18 cellular contexts compared by ENCODE assay signal in the genomic region with DNA sequence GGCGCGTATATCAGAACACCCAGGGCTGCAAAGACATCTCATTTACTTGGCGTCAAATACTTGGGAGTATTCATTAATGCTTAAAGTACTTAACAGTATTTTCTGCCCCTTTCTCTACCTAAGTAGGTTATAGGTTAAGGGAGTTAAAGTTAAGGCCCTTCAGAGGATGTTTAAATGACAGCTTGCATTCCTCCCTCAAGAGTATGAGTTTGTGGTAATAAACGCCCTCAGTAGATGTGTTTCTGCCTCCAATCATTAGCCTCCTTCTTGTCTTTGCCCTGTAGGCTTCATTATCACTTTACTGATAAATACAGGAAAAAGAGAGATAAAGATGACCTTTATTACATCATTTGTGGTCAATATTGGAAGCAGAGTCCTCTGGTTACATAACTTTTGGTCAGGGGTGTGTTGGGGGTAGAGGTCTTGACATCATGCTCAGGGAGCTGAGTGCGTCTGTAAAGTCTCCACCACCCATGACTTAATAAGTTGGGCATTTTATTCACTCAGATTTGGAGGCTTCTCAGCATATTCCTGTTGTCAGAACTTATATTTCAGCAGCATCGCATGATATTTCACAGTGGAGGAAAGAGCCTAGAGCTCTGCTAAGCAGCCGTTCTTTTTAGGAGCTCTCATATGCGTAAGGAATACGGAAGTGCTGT.
DNase-seq lines count a peak whose midpoint lies in the region; ATAC-seq and TF ChIP-seq lines count a peak whose summit lies in the region.
"Had no signal": no experiment of that assay in that cellular context is flagged by ENCODE, and none has a peak within 500 bp of the region (broad histone marks: within the 10 kb centered on the region; RNA-seq: fewer than 3 reads in every experiment).

No MANE protein-coding gene starts in this region.

- no peak for TF ChIP-seq EP300 in esophagus muscularis mucosa (IDR thresholded peaks at IDR 0.05)

- H3K4me1 ChIP-seq in heart left ventricle (no peaks in the 10 kb centered on the region), right atrium auricular region (no peaks in the 10 kb centered on the region), esophagus muscularis mucosa (no peaks in the 10 kb centered on the region)
- H3K4me1 ChIP-seq: A549, Caco-2 had no signal

- peak in 3 of 4 donors; percentile 18 to 73 (median 57) for ATAC-seq in heart left ventricle
- no peak for ATAC-seq in activated CD4-positive, CD25-positive, alpha-beta regulatory T cell treated with anti-CD3 and anti-CD28 coated beads, Interleukin-2, amount 50 U/mL, for 24 hours
- no peak for ATAC-seq in GM19395 (IDR thresholded peaks at IDR 0.05; ENCODE audit: unreplicated experiment)
- ATAC-seq: A549 had no signal

- H3K4me3 ChIP-seq in heart left ventricle (no peak overlapping the region), right atrium auricular region (no peak overlapping the region), esophagus muscularis mucosa (no peak overlapping the region)
- H3K4me3 ChIP-seq: A549, MG63 had no signal

- DNase-seq in heart left ventricle, result no peak
- DNase-seq in right atrium auricular region (ENCODE audit: low spot score), result no peak
- peak; percentile 68 for DNase-seq in esophagus muscularis mucosa (ENCODE audit: extremely low spot score)
- peak; percentile 1 for DNase-seq in iris pigment epithelial cell (ENCODE audit: low read depth)
- DNase-seq in GM03348 (ENCODE audit: low spot score), result no peak
- DNase-seq: Caco-2; CD4-positive, alpha-beta T cell; DMS53; EL; Karpas-422; MG63; NCI-H1092 treated with DMSO at 0.1 percent for 48 hours; NCI-H146; NCI-H2081 treated with DMSO at 0.1 percent for 48 hours; SHP77 treated with DMSO at 0.1 percent for 48 hours had no signal

- H3K9me3 ChIP-seq in heart left ventricle (no peaks in the 10 kb centered on the region), right atrium auricular region (no peaks in the 10 kb centered on the region), esophagus muscularis mucosa (no peaks in the 10 kb centered on the region)
- H3K9me3 ChIP-seq: A549, Caco-2, MG63 had no signal

- H3K27me3 ChIP-seq in heart left ventricle (no peaks in the 10 kb centered on the region), right atrium auricular region (no peaks in the 10 kb centered on the region), esophagus muscularis mucosa (no peaks in the 10 kb centered on the region)
- H3K27me3 ChIP-seq: MG63 had no signal

- intact Hi-C loops in heart left ventricle (cut with DNase I) (no loop called here), esophagus muscularis mucosa (cut with DNase I) (no loop called here)

- TF ChIP-seq POLR2A in heart left ventricle (IDR thresholded peaks at IDR 0.05) (no peak), esophagus muscularis mucosa (IDR thresholded peaks at IDR 0.05; ENCODE audit: low read depth) (no peak)

- 75 to 86% (median 84%) methylated on average over 9 of the region's 9 CpGs for WGBS in heart left ventricle, 4 donors
- WGBS in esophagus muscularis mucosa, result 94% methylated on average over 9 of the region's 9 CpGs

- H3K27ac ChIP-seq in heart left ventricle (peak overlapping the region in 1 of 12 donors; percentile 20), right atrium auricular region (peak overlapping the region in 1 of 2 donors; percentile 20), esophagus muscularis mucosa (replicated peaks in 1 of 4) (no peak overlapping the region)
- H3K27ac ChIP-seq: A549 had no signal

- H3K36me3 ChIP-seq in heart left ventricle, result no peaks in the 10 kb centered on the region
- H3K36me3 ChIP-seq in right atrium auricular region, result no peaks in the 10 kb centered on the region
- no peaks in the 10 kb centered on the region for H3K36me3 ChIP-seq in esophagus muscularis mucosa
- H3K36me3 ChIP-seq: MG63 had no signal

- TF ChIP-seq CTCF in heart left ventricle (IDR thresholded peaks at IDR 0.05) (no peak), right atrium auricular region (IDR thresholded peaks at IDR 0.05) (no peak), esophagus muscularis mucosa (IDR thresholded peaks at IDR 0.05) (no peak)

Comparison
In these comparisons a context has a peak if more than half of its experiments do, and no peak if none do; other contexts are left out.
1. ATAC-seq: peak in heart left ventricle (3 of 4); none in activated CD4-positive, CD25-positive, alpha-beta regulatory T cell treated with anti-CD3 and anti-CD28 coated beads, Interleukin-2, amount 50 U/mL, for 24 hours (0 of 2) and GM19395 (single experiment).
2. DNase-seq: peak in esophagus muscularis mucosa (single experiment) and iris pigment epithelial cell (single experiment); none in heart left ventricle (0 of 5), right atrium auricular region (single experiment) and GM03348 (single experiment).